8 cellular contexts compared by ENCODE assay signal in genomic region chr6:1524040-1524480, GRCh38.
A peak's percentile ranks its signal among the peaks of the same experiment; 100 is the strongest.
DNase-seq lines count a peak whose midpoint lies in the region; ATAC-seq and TF ChIP-seq lines count a peak whose summit lies in the region.

No MANE protein-coding gene starts in this region.

- H3K27ac Mint-ChIP-seq in activated naive CD4-positive, alpha-beta T cell treated with anti-CD3 and anti-CD28 coated beads, Interleukin-2, amount 50 U/mL, for 24 hours = peak overlapping the region; percentile 77

- H3K4me3 Mint-ChIP-seq in activated naive CD4-positive, alpha-beta T cell treated with anti-CD3 and anti-CD28 coated beads, Interleukin-2, amount 50 U/mL, for 24 hours = peak overlapping the region; percentile 51

- no peaks in the 10 kb centered on the region for H3K36me3 ChIP-seq in RWPE2 (ENCODE audit: low read depth)

- no peak overlapping the region for H3K4me3 ChIP-seq in RWPE2 (ENCODE audit: severe bottlenecking)
- no peak overlapping the region for H3K4me3 ChIP-seq in retinal pigment epithelial cell (ENCODE audit: low read length)

- no peaks in the 10 kb centered on the region for H3K27me3 ChIP-seq in RWPE2 (ENCODE audit: insufficient read depth, poor library complexity, severe bottlenecking)

- no peaks in the 10 kb centered on the region for H3K9me3 Mint-ChIP-seq in activated naive CD4-positive, alpha-beta T cell treated with anti-CD3 and anti-CD28 coated beads, Interleukin-2, amount 50 U/mL, for 24 hours

- DNase-seq in Caki2 (ENCODE audit: low read depth) = peak; percentile 65
- DNase-seq in RWPE2 (ENCODE audit: low spot score) = no peak
- DNase-seq in cardiac septum (ENCODE audit: low spot score) = peak; percentile 88
- no peak for DNase-seq in retinal pigment epithelial cell (ENCODE audit: low read depth)
- DNase-seq in ureter (ENCODE audit: low spot score) = peak; percentile 72
- no peak for DNase-seq in RKO (ENCODE audit: low spot score)

- no peak overlapping the region for H3K27ac ChIP-seq in RWPE2 (ENCODE audit: poor library complexity, severe bottlenecking)

- H3K27me3 Mint-ChIP-seq in activated naive CD4-positive, alpha-beta T cell treated with anti-CD3 and anti-CD28 coated beads, Interleukin-2, amount 50 U/mL, for 24 hours = no peaks in the 10 kb centered on the region

- H3K9me3 ChIP-seq in RWPE2 (ENCODE audit: severe bottlenecking) = no peaks in the 10 kb centered on the region

- H3K36me3 Mint-ChIP-seq in activated naive CD4-positive, alpha-beta T cell treated with anti-CD3 and anti-CD28 coated beads, Interleukin-2, amount 50 U/mL, for 24 hours = no peaks in the 10 kb centered on the region

- intact Hi-C loops in cardiac septum (cut with DNase I) = no loop called here

- H3K4me1 Mint-ChIP-seq in activated naive CD4-positive, alpha-beta T cell treated with anti-CD3 and anti-CD28 coated beads, Interleukin-2, amount 50 U/mL, for 24 hours = peaks cover 49% of the 10 kb centered on the region

- peaks cover 6% of the 10 kb centered on the region for H3K4me1 ChIP-seq in RWPE2 (ENCODE audit: insufficient read depth, poor library complexity, severe bottlenecking)

- TF ChIP-seq CTCF in RWPE2 (IDR thresholded peaks at IDR 0.05; ENCODE audit: poor library complexity, severe bottlenecking) (peak; percentile 95), retinal pigment epithelial cell (conservative IDR thresholded peaks at IDR 0.05; ENCODE audit: low read depth, low read length) (peak; percentile 68)

- ATAC-seq in RWPE2 (ENCODE audit: low read depth) (peak; percentile 69), GM21717 (IDR thresholded peaks at IDR 0.05; ENCODE audit: unreplicated experiment) (no peak)

- in situ Hi-C loops in Caki2 (cut with HindIII; ENCODE audit: low pct_unique_long_range_greater_than_20kb, low sequenced_read_pairs) = no loop called here

Comparison
In these comparisons a context has a peak if more than half of its experiments do, and no peak if none do; other contexts are left out.
1. DNase-seq: peak in Caki2 (single experiment), cardiac septum (single experiment) and ureter (single experiment); none in RWPE2 (single experiment), retinal pigment epithelial cell (single experiment) and RKO (single experiment).